11 cellular contexts compared by ENCODE assay signal in the genomic region with DNA sequence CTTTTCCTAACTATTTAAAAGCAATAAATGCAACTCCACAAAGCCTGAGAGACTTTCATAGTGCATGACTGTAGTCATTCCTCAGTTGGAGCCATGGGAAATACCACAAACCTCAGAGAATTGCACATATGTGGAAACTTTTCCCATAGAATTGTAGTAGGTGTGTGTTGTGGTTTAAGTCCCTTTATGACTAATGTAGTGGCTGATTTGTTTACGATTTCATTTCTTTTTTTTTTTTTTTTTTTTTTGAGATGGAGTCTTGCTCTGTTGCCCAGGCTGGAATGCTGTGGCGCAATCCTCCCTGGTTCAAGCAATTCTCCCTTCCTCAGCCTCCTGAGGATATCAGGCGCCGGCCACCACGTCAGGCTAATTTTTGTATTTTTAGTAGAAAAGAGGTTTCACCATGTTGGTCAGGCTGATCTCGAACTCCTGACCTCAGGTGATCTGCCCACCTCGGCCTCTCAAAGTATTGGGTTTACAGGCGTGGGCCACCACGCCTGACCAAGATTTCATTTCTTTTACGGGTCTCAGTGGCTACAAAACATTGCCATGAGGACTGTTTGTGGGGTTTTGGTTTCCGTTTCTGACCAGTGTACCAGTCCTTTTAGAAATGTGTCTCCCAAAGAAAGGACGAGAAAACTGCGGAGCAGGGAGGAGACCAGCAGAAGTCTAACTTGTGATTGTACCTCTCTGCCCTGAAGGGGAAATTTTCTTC.
DNase-seq lines count a peak whose midpoint lies in the region; ATAC-seq, FAIRE-seq and TF ChIP-seq lines count a peak whose summit lies in the region.
"Had no signal": no experiment of that assay in that cellular context is flagged by ENCODE, and none has a peak within 500 bp of the region (broad histone marks: within the 10 kb centered on the region; RNA-seq: fewer than 3 reads in every experiment).

No MANE protein-coding gene starts in this region.

- no peak overlapping the region for H3K23ac ChIP-seq in H1 (ENCODE audit: insufficient read length)

- H3K36me3 ChIP-seq in GM06990 (ENCODE audit: control insufficient read depth, insufficient read depth, low read length): no peaks in the 10 kb centered on the region
- no peaks in the 10 kb centered on the region for H3K36me3 ChIP-seq in H1 (ENCODE audit: control insufficient read depth in 2 of 4, insufficient read depth in 4 of 4, low read length in 3 of 4)
- H3K36me3 ChIP-seq: heart left ventricle had no signal

- H2AFZ ChIP-seq in H1 (ENCODE audit: low read length): no peak overlapping the region

- TF ChIP-seq CTCF in GM06990 (IDR thresholded peaks at IDR 0.05; ENCODE audit: insufficient read depth, low read length, poor library complexity, severe bottlenecking) (no peak), H1 (IDR thresholded peaks at IDR 0.05; ENCODE audit: control extremely low read depth in 1 of 3, insufficient read depth in 1 of 3, low read depth in 1 of 3, low read length in 3 of 3) (no peak)

- no peak overlapping the region for H4K91ac ChIP-seq in H1 (replicated peaks; ENCODE audit: insufficient read length, low read length)

- ATAC-seq in Right ventricle myocardium inferior (no peak), GM18519 (IDR thresholded peaks at IDR 0.05; ENCODE audit: low FRiP score, unreplicated experiment) (no peak)
- ATAC-seq: heart left ventricle had no signal

- peak overlapping the region; percentile 41 to 94 (median 61) for H3K27ac Mint-ChIP-seq in IgD-negative memory B cell

- H3K4me3 ChIP-seq in GM06990 (replicated peaks; ENCODE audit: low read depth, low read length) (no peak overlapping the region), H1 (ENCODE audit: extremely low read depth in 1 of 4, insufficient read depth in 2 of 4, low read depth in 3 of 4, low read length in 4 of 4) (no peak overlapping the region)
- H3K4me3 ChIP-seq: heart left ventricle had no signal

- H3K9me3 Mint-ChIP-seq in IgD-negative memory B cell: no peaks in the 10 kb centered on the region

- no peak overlapping the region for H4K5ac ChIP-seq in H1 (ENCODE audit: insufficient read length, low read depth, low read length)

- H2AK5ac ChIP-seq in H1 (ENCODE audit: low read depth, low read length): no peak overlapping the region

- no peaks in the 10 kb centered on the region for H3K9me3 ChIP-seq in H1 (ENCODE audit: insufficient read depth in 2 of 2, low read depth in 1 of 2, low read length in 1 of 2)
- H3K9me3 ChIP-seq: heart left ventricle had no signal

- H3K14ac ChIP-seq in H1 (ENCODE audit: insufficient read length): no peak overlapping the region

- H3K4me1 Mint-ChIP-seq in IgD-negative memory B cell: peaks cover 49 to 71% (median 53%) of the 10 kb centered on the region in 3 donors

- H4K20me1 ChIP-seq in H1 (replicated peaks in 1 of 2; ENCODE audit: control insufficient read depth in 1 of 2, insufficient read depth in 2 of 2, low read length in 2 of 2): no peaks in the 10 kb centered on the region

- H2BK15ac ChIP-seq in H1 (ENCODE audit: low read length): no peak overlapping the region

- no peak overlapping the region for H3K4ac ChIP-seq in H1 (replicated peaks; ENCODE audit: insufficient read length, low read depth, low read length)

- H3K4me1 ChIP-seq in H1 (replicated peaks in 1 of 4; ENCODE audit: control insufficient read depth in 3 of 4, insufficient read depth in 4 of 4, low read length in 3 of 4): peaks cover 0 to 3% (median 0%) of the 10 kb centered on the region in 4 experiments; a peak in 1 of 7 replicates

- no peak for FAIRE-seq in H1 (lab: Jason Lieb, UNC)

- H2BK12ac ChIP-seq in H1 (ENCODE audit: low read depth, low read length): no peak overlapping the region

- WGBS in H1 (ENCODE audit: extremely low coverage in 1 of 2, insufficient coverage in 1 of 2, insufficient read length in 1 of 2, insufficient replicate concordance in 2 of 2, low coverage in 1 of 2, low lambda C conversion rate in 2 of 2, missing lambda C conversion rate in 1 of 2), 2 experiments: 94% methylated on average over 10 of the region's 13 CpGs; no CpG with 5 or more reads in 1 of the 2 experiments

- no peak for TF ChIP-seq POLR2A in H1 (IDR thresholded peaks at IDR 0.05; ENCODE audit: control extremely low read depth in 1 of 2, low read depth in 2 of 2, low read length in 2 of 2)

- no peak overlapping the region for H2BK120ac ChIP-seq in H1 (replicated peaks; ENCODE audit: low read depth, low read length)

- no peak overlapping the region for H2BK5ac ChIP-seq in H1 (ENCODE audit: low read depth, low read length)

- no peaks in the 10 kb centered on the region for H3K23me2 ChIP-seq in H1 (ENCODE audit: low read depth, low read length)

- no peaks in the 10 kb centered on the region for H3K36me3 Mint-ChIP-seq in IgD-negative memory B cell

- H3K79me2 ChIP-seq in H1 (ENCODE audit: control insufficient read depth in 1 of 2, insufficient read depth in 2 of 2, low read length in 2 of 2): no peaks in the 10 kb centered on the region

- no peak overlapping the region for H4K8ac ChIP-seq in H1 (ENCODE audit: extremely low read depth, insufficient read depth, low read length)

- H3K9ac ChIP-seq in H1 (replicated peaks in 1 of 4; ENCODE audit: extremely low read depth in 1 of 4, low read depth in 3 of 4, low read length in 3 of 4): no peak overlapping the region

- no peak overlapping the region for H2BK20ac ChIP-seq in H1 (ENCODE audit: low read length)

- no peak overlapping the region for H3K18ac ChIP-seq in H1 (ENCODE audit: extremely low read depth, low read length)

- no peaks in the 10 kb centered on the region for H3K27me3 ChIP-seq in GM06990 (replicated peaks; ENCODE audit: control insufficient read depth, insufficient read depth, low read length)
- H3K27me3 ChIP-seq in H1 (replicated peaks in 1 of 4; ENCODE audit: control insufficient read depth in 3 of 4, extremely low read depth in 1 of 4, insufficient read depth in 3 of 4, low read length in 3 of 4): peaks cover 0 to 3% (median 0%) of the 10 kb centered on the region in 4 experiments; a peak in 2 of 7 replicates
- H3K27me3 ChIP-seq: heart left ventricle had no signal

- no peak overlapping the region for H3K4me2 ChIP-seq in H1 (ENCODE audit: insufficient read depth in 1 of 2, low read depth in 2 of 2, low read length in 2 of 2)

- CTCF ChIA-PET in H1 (lab: Charles Lee; ENCODE audit: partially characterized antibody): no interaction called here

- H3K27me3 Mint-ChIP-seq in IgD-negative memory B cell: no peaks in the 10 kb centered on the region

- TF ChIP-seq EP300 in H1 (IDR thresholded peaks at IDR 0.05; ENCODE audit: borderline replicate concordance in 1 of 2, low read depth in 2 of 2, low read length in 2 of 2): no peak

- peak; percentile 64 for DNase-seq in GM06990 (ENCODE audit: extremely low read depth, insufficient read length)
- no peak for DNase-seq in H1 (ENCODE audit: low read depth in 1 of 2, low spot score in 2 of 2)
- peak; percentile 99 for DNase-seq in renal cortical epithelial cell (ENCODE audit: low read depth)
- no peak for DNase-seq in NCI-H1105 (lab: John Stamatoyannopoulos, UW)
- no peak for DNase-seq in activated CD4-positive, alpha-beta T cell treated with anti-CD3 and anti-CD28 coated beads for 48 hours
- no peak for DNase-seq in Right ventricle myocardium inferior (ENCODE audit: missing footprints)
- DNase-seq: activated CD8-positive, alpha-beta memory T cell treated with anti-CD3 and anti-CD28 coated beads, Interleukin-2, amount 50 U/mL, for 48 hours; heart left ventricle; stimulated activated CD4-positive, alpha-beta T cell treated with anti-CD3 and anti-CD28 coated beads, Interleukin-12 subunit alpha, Interleukin-12 subunit beta, amount 100 ng/mL, for 4 hours had no signal

- H3K79me1 ChIP-seq in H1 (ENCODE audit: low read depth, low read length): no peaks in the 10 kb centered on the region

- no peak for TF ChIP-seq RAD21 in H1 (IDR thresholded peaks at IDR 0.05 in 1 of 2, conservative IDR thresholded peaks at IDR 0.05 in 1 of 2; ENCODE audit: low read depth in 2 of 2, low read length in 2 of 2)

- intact Hi-C loops in Right ventricle myocardium inferior (cut with DNase I): no loop called here

- H3K27ac ChIP-seq in H1 (ENCODE audit: low read depth, low read length): no peak overlapping the region
- H3K27ac ChIP-seq: heart left ventricle had no signal

- no peak overlapping the region for H3K56ac ChIP-seq in H1 (replicated peaks; ENCODE audit: insufficient read length, low read depth, low read length)

- peak overlapping the region; percentile 36 to 79 (median 64) for H3K4me3 Mint-ChIP-seq in IgD-negative memory B cell

- POLR2A ChIA-PET in H1 (lab: Charles Lee; ENCODE audit: partially characterized antibody): no interaction called here

TF ChIP-seq in H1, 55 proteins besides CTCF, POLR2A, EP300 and RAD21:
- TF ChIP-seq CTBP2 (IDR thresholded peaks at IDR 0.05; ENCODE audit: borderline replicate concordance, insufficient read depth, insufficient read length, low read length): no peak
- peak; percentile 24; the same call in 1 of the 2 replicates for TF ChIP-seq CEBPB (IDR thresholded peaks at IDR 0.05; ENCODE audit: low read depth, low read length)

Comparison
In these comparisons a context has a peak if more than half of its experiments do, and no peak if none do; other contexts are left out.
1. DNase-seq: peak in GM06990 (single experiment) and renal cortical epithelial cell (single experiment); none in H1 (0 of 2), NCI-H1105 (single experiment), activated CD4-positive, alpha-beta T cell treated with anti-CD3 and anti-CD28 coated beads for 48 hours (single experiment) and Right ventricle myocardium inferior (single experiment).